1 cellular context compared by ENCODE assay signal in the genomic region with DNA sequence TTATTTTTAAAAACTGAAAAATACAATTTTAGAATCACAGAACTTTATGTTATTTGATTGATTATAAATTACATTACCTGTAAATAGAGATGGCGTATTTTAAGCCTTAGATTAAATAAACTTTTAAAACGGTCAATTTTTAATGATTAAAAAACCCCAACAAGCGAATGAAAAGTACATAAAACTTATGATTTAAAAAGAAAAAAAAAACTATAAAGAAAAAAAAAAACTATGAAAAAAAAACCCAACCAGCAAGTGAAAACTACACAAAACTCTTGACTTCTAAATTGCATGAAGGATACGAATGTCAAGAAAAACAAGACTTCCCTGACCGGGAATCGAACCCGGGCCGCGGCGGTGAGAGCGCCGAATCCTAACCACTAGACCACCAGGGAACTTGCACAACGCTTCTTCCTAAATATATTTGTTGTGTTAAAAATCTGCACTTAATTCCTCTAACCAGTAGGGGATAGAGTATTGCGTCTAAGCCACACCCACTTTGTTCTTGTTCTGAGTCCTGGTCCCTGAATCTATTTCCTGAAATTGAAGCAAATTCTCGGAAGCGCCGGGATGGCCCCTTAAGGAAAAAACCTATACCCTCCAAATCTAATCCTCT.
TF ChIP-seq lines count a peak whose summit lies in the region.

No MANE protein-coding gene starts in this region.

TF ChIP-seq in IMR-90, 13 proteins besides CTCF, POLR2A, EP300 and RAD21 (continued from another document):
- no peak for TF ChIP-seq USF2 (IDR thresholded peaks at IDR 0.05; ENCODE audit: low read depth, low read length)
